19 cellular contexts compared by ENCODE assay signal in genomic region chr5:151178779-151179488, GRCh38. TPM values are rescaled to one million over a fixed set of nuclear protein-coding genes. Genes with fewer than 3 reads are reported as not detected.
DNase-seq lines count a peak whose midpoint lies in the region; ATAC-seq and TF ChIP-seq lines count a peak whose summit lies in the region.
"Had no signal": no experiment of that assay in that cellular context is flagged by ENCODE, and none has a peak within 500 bp of the region (broad histone marks: within the 10 kb centered on the region; RNA-seq: fewer than 3 reads in every experiment).

No MANE protein-coding gene starts in this region.

- H3K4me1 ChIP-seq in DND-41 (ENCODE audit: insufficient read depth, low read length) (no peaks in the 10 kb centered on the region), esophagus muscularis mucosa (peaks cover 2 to 11% (median 8%) of the 10 kb centered on the region in 4 donors), gastrocnemius medialis (peaks cover 16 to 25% of the 10 kb centered on the region in 2 donors)
- H3K4me1 ChIP-seq: SJCRH30 had no signal

- no peak overlapping the region for H2AFZ ChIP-seq in DND-41 (ENCODE audit: low read depth, low read length)

- CTCF ChIA-PET in T-cell (lab: Charles Lee): interaction anchor here (0.5 to 0.7 kb wide), 2 partner anchors 13 to 195 kb away, joined by 3 read pairs; no protein-coding TSS in a partner anchor

- no peaks in the 10 kb centered on the region for H3K9me3 Mint-ChIP-seq in T-cell
- H3K9me3 Mint-ChIP-seq: activated T-helper 2 cell treated with anti-CD3 and anti-CD28 coated beads, Interferon-gamma antibody, Interleukin-2, Interleukin-4, amounts not matched to agents 10 μg/mL and 5 μg/mL and 100 μg/mL, durations not matched to agents 14 hours and 24 hours and 36 hours had no signal

- H3K27me3 Mint-ChIP-seq in T-cell: no peaks in the 10 kb centered on the region

- intact Hi-C loops in esophagus muscularis mucosa (cut with DNase I) (no loop called here), gastrocnemius medialis (cut with DNase I; ENCODE audit: low total_unique reads) (loop anchor here (10.0 kb wide), 1 partner anchor 384 kb away; no protein-coding TSS in a partner anchor)

- TF ChIP-seq CTCF in DND-41 (IDR thresholded peaks at IDR 0.05; ENCODE audit: borderline replicate concordance, extremely low read depth, low read length, poor library complexity, severe bottlenecking) (peak; percentile 17), esophagus muscularis mucosa (IDR thresholded peaks at IDR 0.05) (no peak), gastrocnemius medialis (IDR thresholded peaks at IDR 0.05 in 4 of 5, conservative IDR thresholded peaks at IDR 0.05 in 1 of 5) (no peak)

- TF ChIP-seq POLR2A in esophagus muscularis mucosa (IDR thresholded peaks at IDR 0.05; ENCODE audit: low read depth): no peak
- no peak for TF ChIP-seq POLR2A in gastrocnemius medialis (IDR thresholded peaks at IDR 0.05)

- DNase-seq in DND-41 (no peak), T-cell (no peak), esophagus muscularis mucosa (ENCODE audit: extremely low spot score) (peak; percentile 81), gastrocnemius medialis (no peak), 8988T (no peak), NCI-H82 treated with DMSO at 0.1 percent for 48 hours (lab: John Stamatoyannopoulos, UW; ENCODE audit: unreplicated experiment) (no peak)
- DNase-seq in central memory CD4-positive, alpha-beta T cell: no peak
- DNase-seq: activated CD4-positive, alpha-beta T cell treated with anti-CD3 and anti-CD28 coated beads, Interleukin-2, amount 50 U/mL, for 4 hours; foreskin melanocyte; kidney glomerular epithelial cell; mammary epithelial cell; NCI-H1417; NCI-H82; SJCRH30; spleen; T-helper 2 cell; WERI-Rb-1 had no signal

- H3K27me3 ChIP-seq in DND-41 (ENCODE audit: insufficient read depth, low read length, poor library complexity) (no peaks in the 10 kb centered on the region), esophagus muscularis mucosa (no peaks in the 10 kb centered on the region), gastrocnemius medialis (no peaks in the 10 kb centered on the region)
- H3K27me3 ChIP-seq: SJCRH30, spleen, tibial nerve had no signal

- no peak overlapping the region for H3K9ac ChIP-seq in DND-41 (ENCODE audit: low read depth, low read length)

- no peaks in the 10 kb centered on the region for H3K79me2 ChIP-seq in DND-41 (ENCODE audit: insufficient read depth, low read length)

- peak overlapping the region; percentile 2 to 74 for H3K27ac Mint-ChIP-seq in T-cell
- H3K27ac Mint-ChIP-seq: activated T-helper 2 cell treated with anti-CD3 and anti-CD28 coated beads, Interferon-gamma antibody, Interleukin-2, Interleukin-4, amounts not matched to agents 10 μg/mL and 5 μg/mL and 100 μg/mL, durations not matched to agents 14 hours and 24 hours and 36 hours had no signal

- no peak overlapping the region for H3K4me3 Mint-ChIP-seq in T-cell

- H3K36me3 ChIP-seq in DND-41 (ENCODE audit: insufficient read depth, low read length): no peaks in the 10 kb centered on the region
- H3K36me3 ChIP-seq in esophagus muscularis mucosa: peaks cover 24 to 64% (median 57%) of the 10 kb centered on the region in 4 donors
- H3K36me3 ChIP-seq in gastrocnemius medialis: peaks cover 0 to 22% of the 10 kb centered on the region in 2 donors
- H3K36me3 ChIP-seq: SJCRH30, WERI-Rb-1 had no signal

- peaks cover 16 to 21% (median 19%) of the 10 kb centered on the region in 3 donors for H3K4me1 Mint-ChIP-seq in T-cell

- WGBS in esophagus muscularis mucosa: 77% methylated on average over 5 of the region's 5 CpGs

- in situ Hi-C loops in gastrocnemius medialis (cut with MboI; ENCODE audit: low sequenced_read_pairs in 4 of 4): no loop called here

- H3K9me3 ChIP-seq in DND-41 (ENCODE audit: insufficient read depth, low read length, severe bottlenecking) (no peaks in the 10 kb centered on the region), esophagus muscularis mucosa (no peaks in the 10 kb centered on the region), gastrocnemius medialis (no peaks in the 10 kb centered on the region)
- H3K9me3 ChIP-seq: SJCRH30, spleen, tibial nerve had no signal

- no peaks in the 10 kb centered on the region for H4K20me1 ChIP-seq in DND-41 (ENCODE audit: insufficient read depth, low read length)

- ATAC-seq in DND-41 (ENCODE audit: insufficient read depth, low read depth) (no peak; the same call in 2 of the 3 replicates), T-cell (replicated peaks in 1 of 4) (peak in 1 of 4 experiments; percentile 30), gastrocnemius medialis (peak; percentile 62 to 66)

- H3K27ac ChIP-seq in DND-41 (ENCODE audit: low read length): no peak overlapping the region
- H3K27ac ChIP-seq in esophagus muscularis mucosa (replicated peaks in 1 of 4): no peak overlapping the region
- peak overlapping the region in 3 of 4 donors; percentile 0 to 70 (median 50) for H3K27ac ChIP-seq in gastrocnemius medialis
- H3K27ac ChIP-seq: SJCRH30, tibial nerve, WERI-Rb-1 had no signal

- no peak for TF ChIP-seq EP300 in esophagus muscularis mucosa (IDR thresholded peaks at IDR 0.05)

- H3K4me3 ChIP-seq in DND-41 (ENCODE audit: low read depth in 1 of 2, low read length in 2 of 2): no peak overlapping the region
- no peak overlapping the region for H3K4me3 ChIP-seq in esophagus muscularis mucosa
- no peak overlapping the region for H3K4me3 ChIP-seq in gastrocnemius medialis
- H3K4me3 ChIP-seq: SJCRH30, spleen, tibial nerve had no signal

- H3K4me2 ChIP-seq in DND-41 (ENCODE audit: insufficient read depth, low read length): no peak overlapping the region

- H3K36me3 Mint-ChIP-seq in T-cell: peaks cover 41% of the 10 kb centered on the region

- POLR2A ChIA-PET in T-cell (lab: Charles Lee): no interaction called here

RNA-seq across cellular contexts. Expression of gene ANXA6, which starts 21.4 kb away (rescaled TPM):
- total RNA-seq in T-cell (100 to 1,000 TPM; 266 to 395 (median 345) TPM), esophagus muscularis mucosa (100 to 1,000 TPM; 232 to 442 (median 374) TPM), gastrocnemius medialis (100 to 1,000 TPM in 3 of 4 donors, 10 to 100 TPM in 1; 91.6 to 164 (median 142) TPM)

RNA-seq across cellular contexts. Expression of gene CCDC69, which starts 45.0 kb away (rescaled TPM):
- 100 to 1,000 TPM in 1 of 5 donors, 10 to 100 TPM in 4; 86.3 to 112 (median 93.5) TPM for total RNA-seq in T-cell
- total RNA-seq in esophagus muscularis mucosa: 100 to 1,000 TPM; 217 to 341 (median 285) TPM
- total RNA-seq in gastrocnemius medialis: 100 to 1,000 TPM in 3 of 4 donors, 10 to 100 TPM in 1; 93.4 to 128 (median 114) TPM

Comparison
In these comparisons a context has a peak if more than half of its experiments do, and no peak if none do; other contexts are left out.
1. H3K27ac ChIP-seq: peak in gastrocnemius medialis (3 of 4); none in DND-41 (single experiment) and esophagus muscularis mucosa (0 of 4).